In genomic region chr1:17185485-17185860, GRCh38 we compare ENCODE assay signal across 1 cellular context.
TF ChIP-seq lines count a peak whose summit lies in the region.

No MANE protein-coding gene starts in this region.

TF ChIP-seq in IMR-90, 13 proteins besides CTCF, POLR2A, EP300 and RAD21:
- TF ChIP-seq RFX5 (IDR thresholded peaks at IDR 0.05; ENCODE audit: low read depth, low read length) (no peak), MAFK (IDR thresholded peaks at IDR 0.05; ENCODE audit: low read depth, low read length) (no peak), CHD1 (IDR thresholded peaks at IDR 0.05; ENCODE audit: low read depth, low read length) (no peak), NFE2L2 (IDR thresholded peaks at IDR 0.05; ENCODE audit: low read depth, low read length) (no peak), USF2 (IDR thresholded peaks at IDR 0.05; ENCODE audit: low read depth, low read length) (no peak), ELK1 (IDR thresholded peaks at IDR 0.05; ENCODE audit: borderline replicate concordance, low read depth, low read length) (no peak), FOS (IDR thresholded peaks at IDR 0.05; ENCODE audit: low read depth, low read length) (no peak), MXI1 (IDR thresholded peaks at IDR 0.05; ENCODE audit: borderline replicate concordance, low read depth, low read length) (no peak), CEBPB (IDR thresholded peaks at IDR 0.05; ENCODE audit: low read depth, low read length) (no peak), SMC3 (IDR thresholded peaks at IDR 0.05; ENCODE audit: low read depth, low read length) (no peak)
